ENCODE assay signal across 12 cellular contexts in genomic region chr6:11747021-11747420, GRCh38. TPM values are rescaled to one million over a fixed set of nuclear protein-coding genes. Genes with fewer than 3 reads are reported as not detected.
DNase-seq lines count a peak whose midpoint lies in the region; ATAC-seq and TF ChIP-seq lines count a peak whose summit lies in the region.
"Had no signal": no experiment of that assay in that cellular context is flagged by ENCODE, and none has a peak within 500 bp of the region (broad histone marks: within the 10 kb centered on the region; RNA-seq: fewer than 3 reads in every experiment).

No MANE protein-coding gene starts in this region.

- no peaks in the 10 kb centered on the region for H3K79me2 ChIP-seq in GM23338 (replicated peaks; ENCODE audit: insufficient read depth)

- no peaks in the 10 kb centered on the region for H3K9me3 Mint-ChIP-seq in GM23338

- peaks cover 4% of the 10 kb centered on the region for H3K4me1 ChIP-seq in GM23338 (ENCODE audit: insufficient read depth)

- DNase-seq in GM23338 (ENCODE audit: low spot score) (no peak), astrocyte of the hippocampus (ENCODE audit: low read depth, low spot score) (peak; percentile 58), foreskin melanocyte (peak; percentile 83), hepatic stellate cell (ENCODE audit: low spot score) (no peak), AG08395 (ENCODE audit: low spot score) (no peak), foreskin fibroblast (no peak)
- no peak for DNase-seq in effector CD4-positive, alpha-beta T cell
- DNase-seq: AML-193; CD8-positive, alpha-beta memory T cell; DMS53; H7 had no signal

- H3K9me2 ChIP-seq in GM23338 (ENCODE audit: insufficient read depth) = peaks cover 6% of the 10 kb centered on the region; the same call in 1 of the 2 replicates

- no peaks in the 10 kb centered on the region for H4K20me1 ChIP-seq in GM23338 (replicated peaks; ENCODE audit: insufficient read depth)
- H4K20me1 ChIP-seq: BLaER1 had no signal

- H3K4me3 Mint-ChIP-seq in GM23338 = no peak overlapping the region
- H3K4me3 Mint-ChIP-seq: CD8-positive, alpha-beta memory T cell had no signal

- no peaks in the 10 kb centered on the region for H3K36me3 ChIP-seq in GM23338 (ENCODE audit: insufficient read depth)
- H3K36me3 ChIP-seq: BLaER1 had no signal

- H3K27me3 ChIP-seq in GM23338 (ENCODE audit: insufficient read depth) = no peaks in the 10 kb centered on the region
- H3K27me3 ChIP-seq: BLaER1 had no signal

- H3F3A ChIP-seq in GM23338 (replicated peaks; ENCODE audit: low read depth) = no peaks in the 10 kb centered on the region

- no peak for ATAC-seq in GM23338

- peaks cover 2% of the 10 kb centered on the region for H3K27me3 Mint-ChIP-seq in GM23338 (ENCODE audit: insufficient read depth, low read depth, poor library complexity)

- H3K4me3 ChIP-seq in GM23338 (no peak overlapping the region), foreskin fibroblast (ENCODE audit: low read depth in 1 of 2, low read length in 2 of 2) (no peak overlapping the region)
- H3K4me3 ChIP-seq: BLaER1 had no signal

- no peak overlapping the region for H3K27ac Mint-ChIP-seq in GM23338
- H3K27ac Mint-ChIP-seq: CD8-positive, alpha-beta memory T cell had no signal

- H2AFZ ChIP-seq in GM23338 = peak overlapping the region; percentile 21; the same call in 1 of the 2 replicates

- H3K27ac ChIP-seq in GM23338 (ENCODE audit: low read depth) = no peak overlapping the region
- H3K27ac ChIP-seq: BLaER1 had no signal

- TF ChIP-seq CTCF in GM23338 (conservative IDR thresholded peaks at IDR 0.05; ENCODE audit: low read depth in 2 of 2) = no peak
- TF ChIP-seq CTCF in foreskin fibroblast (IDR thresholded peaks at IDR 0.05; ENCODE audit: low read depth, low read length) = no peak

- H3K4me2 ChIP-seq in GM23338 = no peak overlapping the region
- H3K4me2 ChIP-seq: BLaER1 had no signal

- no peaks in the 10 kb centered on the region for H3K4me1 Mint-ChIP-seq in GM23338
- H3K4me1 Mint-ChIP-seq: CD8-positive, alpha-beta memory T cell had no signal

- H3K36me3 Mint-ChIP-seq in GM23338 (ENCODE audit: low read depth) = no peaks in the 10 kb centered on the region; the same call in 2 of the 3 replicates
- H3K36me3 Mint-ChIP-seq: CD8-positive, alpha-beta memory T cell had no signal

TF ChIP-seq in GM23338, 12 proteins besides CTCF, POLR2A, EP300 and RAD21:
- no peak for TF ChIP-seq ZNF331 (CRISPR knock-in tag; IDR thresholded peaks at IDR 0.05; ENCODE audit: low read depth)
- no peak for TF ChIP-seq STAT1 (IDR thresholded peaks at IDR 0.05; ENCODE audit: unreplicated experiment)
- no peak for TF ChIP-seq JUNB (IDR thresholded peaks at IDR 0.05; ENCODE audit: unreplicated experiment)
- no peak for TF ChIP-seq POLR2AphosphoS5 (IDR thresholded peaks at IDR 0.05; ENCODE audit: low read depth)
- TF ChIP-seq NANOG (IDR thresholded peaks at IDR 0.05; ENCODE audit: borderline replicate concordance) = no peak
- TF ChIP-seq, protein P1, sequence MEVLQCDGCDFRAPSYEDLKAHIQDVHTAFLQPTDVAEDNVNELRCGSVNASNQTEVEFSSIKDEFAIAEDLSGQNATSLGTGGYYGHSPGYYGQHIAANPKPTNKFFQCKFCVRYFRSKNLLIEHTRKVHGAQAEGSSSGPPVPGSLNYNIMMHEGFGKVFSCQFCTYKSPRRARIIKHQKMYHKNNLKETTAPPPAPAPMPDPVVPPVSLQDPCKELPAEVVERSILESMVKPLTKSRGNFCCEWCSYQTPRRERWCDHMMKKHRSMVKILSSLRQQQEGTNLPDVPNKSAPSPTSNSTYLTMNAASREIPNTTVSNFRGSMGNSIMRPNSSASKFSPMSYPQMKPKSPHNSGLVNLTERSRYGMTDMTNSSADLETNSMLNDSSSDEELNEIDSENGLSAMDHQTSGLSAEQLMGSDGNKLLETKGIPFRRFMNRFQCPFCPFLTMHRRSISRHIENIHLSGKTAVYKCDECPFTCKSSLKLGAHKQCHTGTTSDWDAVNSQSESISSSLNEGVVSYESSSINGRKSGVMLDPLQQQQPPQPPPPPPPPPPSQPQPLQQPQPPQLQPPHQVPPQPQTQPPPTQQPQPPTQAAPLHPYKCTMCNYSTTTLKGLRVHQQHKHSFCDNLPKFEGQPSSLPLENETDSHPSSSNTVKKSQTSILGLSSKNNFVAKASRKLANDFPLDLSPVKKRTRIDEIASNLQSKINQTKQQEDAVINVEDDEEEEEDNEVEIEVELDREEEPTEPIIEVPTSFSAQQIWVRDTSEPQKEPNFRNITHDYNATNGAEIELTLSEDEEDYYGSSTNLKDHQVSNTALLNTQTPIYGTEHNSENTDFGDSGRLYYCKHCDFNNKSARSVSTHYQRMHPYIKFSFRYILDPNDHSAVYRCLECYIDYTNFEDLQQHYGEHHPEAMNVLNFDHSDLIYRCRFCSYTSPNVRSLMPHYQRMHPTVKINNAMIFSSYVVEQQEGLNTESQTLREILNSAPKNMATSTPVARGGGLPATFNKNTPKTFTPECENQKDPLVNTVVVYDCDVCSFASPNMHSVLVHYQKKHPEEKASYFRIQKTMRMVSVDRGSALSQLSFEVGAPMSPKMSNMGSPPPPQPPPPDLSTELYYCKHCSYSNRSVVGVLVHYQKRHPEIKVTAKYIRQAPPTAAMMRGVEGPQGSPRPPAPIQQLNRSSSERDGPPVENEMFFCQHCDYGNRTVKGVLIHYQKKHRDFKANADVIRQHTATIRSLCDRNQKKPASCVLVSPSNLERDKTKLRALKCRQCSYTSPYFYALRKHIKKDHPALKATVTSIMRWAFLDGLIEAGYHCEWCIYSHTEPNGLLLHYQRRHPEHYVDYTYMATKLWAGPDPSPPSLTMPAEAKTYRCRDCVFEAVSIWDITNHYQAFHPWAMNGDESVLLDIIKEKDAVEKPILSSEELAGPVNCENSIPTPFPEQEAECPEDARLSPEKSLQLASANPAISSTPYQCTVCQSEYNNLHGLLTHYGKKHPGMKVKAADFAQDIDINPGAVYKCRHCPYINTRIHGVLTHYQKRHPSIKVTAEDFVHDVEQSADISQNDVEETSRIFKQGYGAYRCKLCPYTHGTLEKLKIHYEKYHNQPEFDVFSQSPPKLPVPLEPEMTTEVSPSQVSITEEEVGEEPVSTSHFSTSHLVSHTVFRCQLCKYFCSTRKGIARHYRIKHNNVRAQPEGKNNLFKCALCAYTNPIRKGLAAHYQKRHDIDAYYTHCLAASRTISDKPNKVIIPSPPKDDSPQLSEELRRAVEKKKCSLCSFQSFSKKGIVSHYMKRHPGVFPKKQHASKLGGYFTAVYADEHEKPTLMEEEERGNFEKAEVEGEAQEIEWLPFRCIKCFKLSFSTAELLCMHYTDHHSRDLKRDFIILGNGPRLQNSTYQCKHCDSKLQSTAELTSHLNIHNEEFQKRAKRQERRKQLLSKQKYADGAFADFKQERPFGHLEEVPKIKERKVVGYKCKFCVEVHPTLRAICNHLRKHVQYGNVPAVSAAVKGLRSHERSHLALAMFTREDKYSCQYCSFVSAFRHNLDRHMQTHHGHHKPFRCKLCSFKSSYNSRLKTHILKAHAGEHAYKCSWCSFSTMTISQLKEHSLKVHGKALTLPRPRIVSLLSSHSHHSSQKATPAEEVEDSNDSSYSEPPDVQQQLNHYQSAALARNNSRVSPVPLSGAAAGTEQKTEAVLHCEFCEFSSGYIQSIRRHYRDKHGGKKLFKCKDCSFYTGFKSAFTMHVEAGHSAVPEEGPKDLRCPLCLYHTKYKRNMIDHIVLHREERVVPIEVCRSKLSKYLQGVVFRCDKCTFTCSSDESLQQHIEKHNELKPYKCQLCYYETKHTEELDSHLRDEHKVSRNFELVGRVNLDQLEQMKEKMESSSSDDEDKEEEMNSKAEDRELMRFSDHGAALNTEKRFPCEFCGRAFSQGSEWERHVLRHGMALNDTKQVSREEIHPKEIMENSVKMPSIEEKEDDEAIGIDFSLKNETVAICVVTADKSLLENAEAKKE (CRISPR knock-in tag; IDR thresholded peaks at IDR 0.05) = no peak
- no peak for TF ChIP-seq REST (IDR thresholded peaks at IDR 0.05; ENCODE audit: unreplicated experiment)

RNA-seq across cellular contexts. Expression of gene ADTRP, which starts 31.6 kb away (rescaled TPM):
- total RNA-seq in GM23338 (2014; rRNA removed; shearing (Covaris generic)) = not detected in 2 replicates
- not detected in 2 replicates for polyA plus RNA-seq in GM23338 (2016; fragmentation: Nextera tagmentation; extraction: Ambion mirVana)
- polyA plus RNA-seq: CD8-positive, alpha-beta memory T cell had no signal

Comparison
In these comparisons a context has a peak if more than half of its experiments do, and no peak if none do; other contexts are left out.
1. DNase-seq: peak in astrocyte of the hippocampus (single experiment) and foreskin melanocyte (single experiment); none in GM23338 (single experiment), hepatic stellate cell (single experiment), AG08395 (single experiment), foreskin fibroblast (0 of 2) and effector CD4-positive, alpha-beta T cell (single experiment).